In genomic region chr7:47371733-47372368, GRCh38 we compare ENCODE assay signal across 8 cellular contexts.
A peak's percentile ranks its signal among the peaks of the same experiment; 100 is the strongest.
DNase-seq lines count a peak whose midpoint lies in the region; ATAC-seq and TF ChIP-seq lines count a peak whose summit lies in the region.
"Had no signal": no experiment of that assay in that cellular context is flagged by ENCODE, and none has a peak within 500 bp of the region (broad histone marks: within the 10 kb centered on the region; RNA-seq: fewer than 3 reads in every experiment).

No MANE protein-coding gene starts in this region.

- intact Hi-C loops in transverse colon (cut with DNase I; ENCODE audit: low total_unique reads): loop anchor here (5.0 kb wide), 1 partner anchor 40 kb away; no protein-coding TSS in a partner anchor
- intact Hi-C loops in CD14-positive monocyte (cut with micrococcal nuclease): no loop called here

- TF ChIP-seq CTCF in transverse colon (IDR thresholded peaks at IDR 0.05): no peak
- no peak for TF ChIP-seq CTCF in CD14-positive monocyte (IDR thresholded peaks at IDR 0.05)

- H3K27me3 ChIP-seq in transverse colon: no peaks in the 10 kb centered on the region

- peak overlapping the region; percentile 68 to 82 (median 76) for H3K27ac ChIP-seq in transverse colon

- ATAC-seq in HG03135 (IDR thresholded peaks at IDR 0.05; ENCODE audit: unreplicated experiment): no peak

- H3K4me3 ChIP-seq in transverse colon: no peak overlapping the region

- H3K36me3 Mint-ChIP-seq in CD14-positive monocyte: peaks cover 66 to 85% of the 10 kb centered on the region in 2 donors

- no peak overlapping the region for H3K27ac Mint-ChIP-seq in CD14-positive monocyte

- WGBS in transverse colon (ENCODE audit: low coverage in 1 of 2), 2 donors: 32 to 48% methylated on average over 4 to 10 of the region's 10 CpGs

- no peaks in the 10 kb centered on the region for H3K9me3 Mint-ChIP-seq in CD14-positive monocyte

- peak; percentile 69 for TF ChIP-seq EP300 in transverse colon (IDR thresholded peaks at IDR 0.05; ENCODE audit: low read depth)

- in situ Hi-C loops in transverse colon (cut with MboI; ENCODE audit: low pct_ligation_motif_present in 1 of 4, low pct_unique_long_range_greater_than_20kb in 1 of 4, low sequenced_read_pairs in 3 of 4): no loop called here

- peaks cover 0 to 7% (median 0%) of the 10 kb centered on the region in 4 donors for H3K36me3 ChIP-seq in transverse colon

- peak in 2 of 3 experiments; percentile 86 to 95 for DNase-seq in NCI-H1417 (lab: John Stamatoyannopoulos, UW)
- peak; percentile 24 for DNase-seq in amniotic epithelial cell (ENCODE audit: low read depth)
- DNase-seq in iPS-NIHi11 (ENCODE audit: low spot score): peak; percentile 71
- peak; percentile 92 for DNase-seq in transverse colon
- no peak for DNase-seq in CD14-positive monocyte (ENCODE audit: low spot score)
- DNase-seq in stimulated activated CD4-positive, alpha-beta T cell treated with anti-CD3 and anti-CD28 coated beads, Interleukin-4, amount 100 ng/mL, for 4 hours: no peak
- DNase-seq: stimulated activated naive CD4-positive, alpha-beta T cell treated with Interleukin-2 at 50 U/mL for 16 hours had no signal

- H3K4me1 ChIP-seq in transverse colon: peaks cover 24 to 53% (median 28%) of the 10 kb centered on the region in 4 donors

- no peaks in the 10 kb centered on the region for H3K4me1 Mint-ChIP-seq in CD14-positive monocyte

- H3K4me3 Mint-ChIP-seq in CD14-positive monocyte: no peak overlapping the region

- no peaks in the 10 kb centered on the region for H3K9me3 ChIP-seq in transverse colon

- TF ChIP-seq POLR2A in transverse colon (IDR thresholded peaks at IDR 0.05): peak; percentile 54

- H3K27me3 Mint-ChIP-seq in CD14-positive monocyte (ENCODE audit: low read depth in 3 of 3): no peaks in the 10 kb centered on the region

Comparison
In these comparisons a context has a peak if more than half of its experiments do, and no peak if none do; other contexts are left out.
1. DNase-seq: peak in NCI-H1417 (2 of 3), amniotic epithelial cell (single experiment), iPS-NIHi11 (single experiment) and transverse colon (single experiment); none in CD14-positive monocyte (single experiment) and stimulated activated CD4-positive, alpha-beta T cell treated with anti-CD3 and anti-CD28 coated beads, Interleukin-4, amount 100 ng/mL, for 4 hours (0 of 2).